In the genomic region with DNA sequence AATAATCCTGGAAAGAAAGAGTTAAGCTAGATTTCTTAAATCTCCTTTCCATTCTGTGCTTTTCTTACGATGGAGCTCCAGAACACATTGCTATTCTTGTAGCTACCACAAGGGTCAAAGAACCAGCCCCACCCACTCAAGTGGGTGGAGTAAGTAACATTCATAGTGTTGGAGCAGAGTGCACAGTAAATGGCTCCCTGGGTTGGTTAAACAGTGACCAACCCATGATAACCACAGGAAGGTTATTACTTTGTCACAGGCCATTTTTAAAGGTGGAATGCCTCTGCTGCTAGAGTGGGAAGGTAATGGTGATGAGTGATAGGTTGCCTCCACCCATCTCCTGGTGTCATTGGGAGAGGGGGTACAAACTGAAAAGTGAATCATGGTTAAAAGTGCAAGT, we compare ENCODE assay signal across 9 cellular contexts. TPM values are rescaled to one million over a fixed set of nuclear protein-coding genes. Genes with fewer than 3 reads are reported as not detected.
DNase-seq lines count a peak whose midpoint lies in the region; ATAC-seq and TF ChIP-seq lines count a peak whose summit lies in the region.
"Had no signal": no experiment of that assay in that cellular context is flagged by ENCODE, and none has a peak within 500 bp of the region (broad histone marks: within the 10 kb centered on the region; RNA-seq: fewer than 3 reads in every experiment).

No MANE protein-coding gene starts in this region.

- H3K27ac Mint-ChIP-seq in stimulated activated naive CD8-positive, alpha-beta T cell treated with anti-CD3 and anti-CD28 coated beads, Interleukin-15, Interleukin-2, amounts not matched to agents 100 ng/mL and 50 ng/mL, for 24 hours: peak overlapping the region; percentile 90

- intact Hi-C loops in Right ventricle myocardium superior (cut with DNase I): no loop called here

- DNase-seq in Right ventricle myocardium superior (no peak), right atrium auricular region (ENCODE audit: low spot score) (no peak), SK-MEL-5 (ENCODE audit: low read depth, low spot score) (peak; percentile 52), fibroblast of mammary gland (ENCODE audit: low read depth) (peak; percentile 49), coronary artery (ENCODE audit: low spot score) (no peak), MG63 (no peak)

- H3K27me3 ChIP-seq in right atrium auricular region: no peaks in the 10 kb centered on the region
- no peaks in the 10 kb centered on the region for H3K27me3 ChIP-seq in MG63

- peaks cover 75% of the 10 kb centered on the region for H3K4me1 Mint-ChIP-seq in stimulated activated naive CD8-positive, alpha-beta T cell treated with anti-CD3 and anti-CD28 coated beads, Interleukin-15, Interleukin-2, amounts not matched to agents 100 ng/mL and 50 ng/mL, for 24 hours (ENCODE audit: low read depth)
- H3K4me1 Mint-ChIP-seq: brain had no signal

- H3K4me1 ChIP-seq in right atrium auricular region: peaks cover 0 to 33% of the 10 kb centered on the region in 2 donors

- H3K27ac ChIP-seq in right atrium auricular region (no peak overlapping the region), coronary artery (peak overlapping the region in 1 of 2 donors; percentile 2)

- H3K9me3 Mint-ChIP-seq in stimulated activated naive CD8-positive, alpha-beta T cell treated with anti-CD3 and anti-CD28 coated beads, Interleukin-15, Interleukin-2, amounts not matched to agents 100 ng/mL and 50 ng/mL, for 24 hours: no peaks in the 10 kb centered on the region

- peak overlapping the region; percentile 68 for H3K4me3 Mint-ChIP-seq in stimulated activated naive CD8-positive, alpha-beta T cell treated with anti-CD3 and anti-CD28 coated beads, Interleukin-15, Interleukin-2, amounts not matched to agents 100 ng/mL and 50 ng/mL, for 24 hours
- H3K4me3 Mint-ChIP-seq: brain had no signal

- H3K4me3 ChIP-seq in right atrium auricular region (no peak overlapping the region), fibroblast of mammary gland (ENCODE audit: control insufficient read depth, low read depth, low read length) (no peak overlapping the region), coronary artery (no peak overlapping the region), MG63 (no peak overlapping the region)

- H3K36me3 ChIP-seq in right atrium auricular region: peaks cover 85% of the 10 kb centered on the region
- peaks cover 86% of the 10 kb centered on the region for H3K36me3 ChIP-seq in MG63

- no peak for TF ChIP-seq CTCF in right atrium auricular region (IDR thresholded peaks at IDR 0.05)
- peak; percentile 39 for TF ChIP-seq CTCF in fibroblast of mammary gland (conservative IDR thresholded peaks at IDR 0.05; ENCODE audit: control insufficient read depth, insufficient read depth, low read depth, low read length)
- no peak for TF ChIP-seq CTCF in coronary artery (IDR thresholded peaks at IDR 0.05)

- in situ Hi-C loops in SK-MEL-5 (cut with HindIII; ENCODE audit: low pct_unique_long_range_greater_than_20kb, low sequenced_read_pairs): no loop called here

- no peaks in the 10 kb centered on the region for H3K27me3 Mint-ChIP-seq in stimulated activated naive CD8-positive, alpha-beta T cell treated with anti-CD3 and anti-CD28 coated beads, Interleukin-15, Interleukin-2, amounts not matched to agents 100 ng/mL and 50 ng/mL, for 24 hours
- H3K27me3 Mint-ChIP-seq: brain had no signal

- H3K36me3 Mint-ChIP-seq in stimulated activated naive CD8-positive, alpha-beta T cell treated with anti-CD3 and anti-CD28 coated beads, Interleukin-15, Interleukin-2, amounts not matched to agents 100 ng/mL and 50 ng/mL, for 24 hours (ENCODE audit: low read depth): peaks cover 82% of the 10 kb centered on the region

- ATAC-seq in Right ventricle myocardium superior (ENCODE audit: poor library complexity): peak; percentile 34
- ATAC-seq in HG02840 (IDR thresholded peaks at IDR 0.05; ENCODE audit: low FRiP score, unreplicated experiment): peak; percentile 42

- H3K9me3 ChIP-seq in right atrium auricular region (no peaks in the 10 kb centered on the region), MG63 (no peaks in the 10 kb centered on the region)

RNA-seq across cellular contexts. Expression of gene ARPC2, which starts 13.9 kb away (rescaled TPM):
- 123 TPM for total RNA-seq in Right ventricle myocardium superior
- total RNA-seq in right atrium auricular region: 100 to 1,000 TPM; 112 to 177 TPM
- total RNA-seq in SK-MEL-5 (2014; rRNA removed; shearing (Covaris generic)): 196 and 198 TPM in 2 replicates
- polyA plus RNA-seq in SK-MEL-5 (2015; cell fraction: cytosol; rRNA removed): 191 and 201 TPM in 2 replicates
- 131 and 142 TPM in 2 replicates for polyA plus RNA-seq in SK-MEL-5 (2015; cell fraction: nucleus; rRNA removed)
- 505 and 549 TPM in 2 replicates for total RNA-seq in MG63 (2014; rRNA removed; shearing (Covaris generic); ENCODE audit: low replicate concordance)

RNA-seq across cellular contexts. Expression of gene GPBAR1, which starts 29.9 kb away (rescaled TPM):
- total RNA-seq in Right ventricle myocardium superior (1.8 TPM), right atrium auricular region (10 to 100 TPM in 1 of 2 donors, 1 to 10 TPM in 1; 1.9 to 10.7 TPM)
- total RNA-seq in SK-MEL-5 (2014; rRNA removed; shearing (Covaris generic)): not detected in 2 replicates
- 0.14 TPM in 1 of 2 replicates, not detected in the other for polyA plus RNA-seq in SK-MEL-5 (2015; cell fraction: cytosol; rRNA removed)
- not detected in 2 replicates for polyA plus RNA-seq in SK-MEL-5 (2015; cell fraction: nucleus; rRNA removed)
- not detected in 2 replicates for total RNA-seq in MG63 (2014; rRNA removed; shearing (Covaris generic); ENCODE audit: low replicate concordance)

RNA-seq across cellular contexts. Expression of gene AAMP, which starts 39.1 kb away (rescaled TPM):
- total RNA-seq in Right ventricle myocardium superior (48.4 TPM), right atrium auricular region (10 to 100 TPM; 54.3 to 88.8 TPM)
- total RNA-seq in SK-MEL-5 (2014; rRNA removed; shearing (Covaris generic)): 138 and 153 TPM in 2 replicates
- 205 and 242 TPM in 2 replicates for polyA plus RNA-seq in SK-MEL-5 (2015; cell fraction: cytosol; rRNA removed)
- 136 and 184 TPM in 2 replicates for polyA plus RNA-seq in SK-MEL-5 (2015; cell fraction: nucleus; rRNA removed)
- 112 TPM in 2 replicates for total RNA-seq in MG63 (2014; rRNA removed; shearing (Covaris generic); ENCODE audit: low replicate concordance)

RNA-seq across cellular contexts. Expression of gene PNKD, which starts 39.4 kb away (rescaled TPM):
- total RNA-seq in Right ventricle myocardium superior (72.9 TPM), right atrium auricular region (10 to 100 TPM; 54.5 to 71.4 TPM)
- total RNA-seq in SK-MEL-5 (2014; rRNA removed; shearing (Covaris generic)): 25.5 and 27.1 TPM in 2 replicates
- 36.5 and 56.2 TPM in 2 replicates for polyA plus RNA-seq in SK-MEL-5 (2015; cell fraction: cytosol; rRNA removed)
- 39.5 and 44.0 TPM in 2 replicates for polyA plus RNA-seq in SK-MEL-5 (2015; cell fraction: nucleus; rRNA removed)
- 21.5 and 40.8 TPM in 2 replicates for total RNA-seq in MG63 (2014; rRNA removed; shearing (Covaris generic); ENCODE audit: low replicate concordance)

Comparison
In these comparisons a context has a peak if more than half of its experiments do, and no peak if none do; other contexts are left out.
1. DNase-seq: peak in SK-MEL-5 (single experiment) and fibroblast of mammary gland (single experiment); none in Right ventricle myocardium superior (single experiment), right atrium auricular region (single experiment), coronary artery (single experiment) and MG63 (single experiment).